8 cellular contexts compared by ENCODE assay signal in genomic region chr1:201740609-201741231, GRCh38.
DNase-seq lines count a peak whose midpoint lies in the region; ATAC-seq and TF ChIP-seq lines count a peak whose summit lies in the region.

No MANE protein-coding gene starts in this region.

- H3K4me1 Mint-ChIP-seq in dendritic cell treated with granulocyte-macrophage colony-stimulating factor and Interleukin-4, amounts not matched to agents 40 ng/mL and 50 ng/mL, for 4 days (ENCODE audit: low read depth): peaks cover 60% of the 10 kb centered on the region
- H3K4me1 Mint-ChIP-seq in mesothelial cell of epicardium: peaks cover 58% of the 10 kb centered on the region

- peak; percentile 66 for DNase-seq in Right ventricle myocardium inferior (ENCODE audit: missing footprints)
- DNase-seq in cardiac septum (ENCODE audit: low spot score): no peak
- DNase-seq in mesothelial cell of epicardium (ENCODE audit: low spot score in 2 of 2, unreplicated experiment in 2 of 2): no peak
- DNase-seq in SW480 (ENCODE audit: low spot score): no peak
- no peak for DNase-seq in NCI-H1930 (lab: John Stamatoyannopoulos, UW)

- TF ChIP-seq CTCF in mesothelial cell of epicardium (IDR thresholded peaks at IDR 0.05; ENCODE audit: unreplicated experiment): no peak

- no peaks in the 10 kb centered on the region for H3K9me3 Mint-ChIP-seq in dendritic cell treated with granulocyte-macrophage colony-stimulating factor and Interleukin-4, amounts not matched to agents 40 ng/mL and 50 ng/mL, for 4 days
- no peaks in the 10 kb centered on the region for H3K9me3 Mint-ChIP-seq in mesothelial cell of epicardium

- intact Hi-C loops in Right ventricle myocardium inferior (cut with DNase I): no loop called here
- intact Hi-C loops in cardiac septum (cut with DNase I): loop anchor here (5.0 kb wide), 1 partner anchor 47 kb away; no protein-coding TSS in a partner anchor
- intact Hi-C loops in dendritic cell treated with granulocyte-macrophage colony-stimulating factor and Interleukin-4, amounts not matched to agents 40 ng/mL and 50 ng/mL, for 4 days (cut with micrococcal nuclease): no loop called here

- no peaks in the 10 kb centered on the region for H3K36me3 Mint-ChIP-seq in dendritic cell treated with granulocyte-macrophage colony-stimulating factor and Interleukin-4, amounts not matched to agents 40 ng/mL and 50 ng/mL, for 4 days (ENCODE audit: low read depth)
- no peaks in the 10 kb centered on the region for H3K36me3 Mint-ChIP-seq in mesothelial cell of epicardium

- peaks cover 31% of the 10 kb centered on the region for H3K27me3 Mint-ChIP-seq in dendritic cell treated with granulocyte-macrophage colony-stimulating factor and Interleukin-4, amounts not matched to agents 40 ng/mL and 50 ng/mL, for 4 days
- no peaks in the 10 kb centered on the region for H3K27me3 Mint-ChIP-seq in mesothelial cell of epicardium (ENCODE audit: low read depth)

- peak overlapping the region; percentile 66 for H3K27ac Mint-ChIP-seq in dendritic cell treated with granulocyte-macrophage colony-stimulating factor and Interleukin-4, amounts not matched to agents 40 ng/mL and 50 ng/mL, for 4 days
- peak overlapping the region; percentile 92 for H3K27ac Mint-ChIP-seq in mesothelial cell of epicardium

- H3K4me3 Mint-ChIP-seq in dendritic cell treated with granulocyte-macrophage colony-stimulating factor and Interleukin-4, amounts not matched to agents 40 ng/mL and 50 ng/mL, for 4 days: peak overlapping the region; percentile 79
- peak overlapping the region; percentile 89 for H3K4me3 Mint-ChIP-seq in mesothelial cell of epicardium

- ATAC-seq in Right ventricle myocardium inferior: peak; percentile 17
- ATAC-seq in HG03045 (IDR thresholded peaks at IDR 0.05; ENCODE audit: unreplicated experiment): no peak
- ATAC-seq in GM18502 (IDR thresholded peaks at IDR 0.05; ENCODE audit: poor library complexity, unreplicated experiment): no peak
